In genomic region chr19:5123646-5124045, GRCh38 we compare ENCODE assay signal across 16 cellular contexts.
"Had no signal": no experiment of that assay in that cellular context is flagged by ENCODE, and none has a peak within 500 bp of the region (broad histone marks: within the 10 kb centered on the region; RNA-seq: fewer than 3 reads in every experiment).

No MANE protein-coding gene starts in this region.

- H3K9me3 ChIP-seq: heart right ventricle, neutrophil, transverse colon had no signal

- DNase-seq: activated CD4-positive, alpha-beta memory T cell treated with anti-CD3 and anti-CD28 coated beads, Interleukin-2, amount 10 ng/mL, durations not matched to agents 7 days and 5 days; activated CD4-positive, CD25-positive, alpha-beta regulatory T cell treated with anti-CD3 and anti-CD28 coated beads, Interleukin-2, amount 50 U/mL, for 72 hours; activated CD8-positive, alpha-beta memory T cell treated with anti-CD3 and anti-CD28 coated beads, Interleukin-2, amount 50 U/mL, for 48 hours; activated naive CD4-positive, alpha-beta T cell; central memory CD4-positive, alpha-beta T cell; effector CD4-positive, alpha-beta T cell; foreskin melanocyte; heart right ventricle; kidney glomerular epithelial cell; posterior cingulate gyrus; right cardiac atrium; transverse colon had no signal

- H3K4me3 Mint-ChIP-seq: activated CD4-positive, alpha-beta memory T cell treated with anti-CD3 and anti-CD28 coated beads, Interleukin-2, amount 10 ng/mL, durations not matched to agents 7 days and 5 days; activated T-helper 1 cell treated with anti-CD3 and anti-CD28 coated beads, Interleukin-12 subunit alpha, Interleukin-12 subunit beta, Interleukin-2, Interleukin-4 antibody, amounts not matched to agents 30 ng/mL and 10 ng/mL and 1 ng/mL, durations not matched to agents 14 hours and 24 hours and 36 hours had no signal

- H3K4me1 Mint-ChIP-seq: activated CD4-positive, alpha-beta memory T cell treated with anti-CD3 and anti-CD28 coated beads, Interleukin-2, amount 10 ng/mL, durations not matched to agents 7 days and 5 days had no signal

- H3K27ac Mint-ChIP-seq: activated CD4-positive, alpha-beta memory T cell treated with anti-CD3 and anti-CD28 coated beads, Interleukin-2, amount 10 ng/mL, durations not matched to agents 7 days and 5 days; activated T-helper 1 cell treated with anti-CD3 and anti-CD28 coated beads, Interleukin-12 subunit alpha, Interleukin-12 subunit beta, Interleukin-2, Interleukin-4 antibody, amounts not matched to agents 30 ng/mL and 10 ng/mL and 1 ng/mL, durations not matched to agents 14 hours and 24 hours and 36 hours had no signal

- H3K27me3 ChIP-seq: heart right ventricle, neutrophil, transverse colon had no signal

- H3K27me3 Mint-ChIP-seq: activated CD4-positive, alpha-beta memory T cell treated with anti-CD3 and anti-CD28 coated beads, Interleukin-2, amount 10 ng/mL, durations not matched to agents 7 days and 5 days had no signal

- H3K27ac ChIP-seq: heart right ventricle, neutrophil, transverse colon had no signal

- ATAC-seq: heart right ventricle, right cardiac atrium had no signal

- H3K9me3 Mint-ChIP-seq: activated CD4-positive, alpha-beta memory T cell treated with anti-CD3 and anti-CD28 coated beads, Interleukin-2, amount 10 ng/mL, durations not matched to agents 7 days and 5 days; activated T-helper 1 cell treated with anti-CD3 and anti-CD28 coated beads, Interleukin-12 subunit alpha, Interleukin-12 subunit beta, Interleukin-2, Interleukin-4 antibody, amounts not matched to agents 30 ng/mL and 10 ng/mL and 1 ng/mL, durations not matched to agents 14 hours and 24 hours and 36 hours had no signal

- H3K4me2 ChIP-seq: smooth muscle cell had no signal

- H3K4me3 ChIP-seq: coronary artery, heart right ventricle, smooth muscle cell, transverse colon had no signal
